In the genomic region with DNA sequence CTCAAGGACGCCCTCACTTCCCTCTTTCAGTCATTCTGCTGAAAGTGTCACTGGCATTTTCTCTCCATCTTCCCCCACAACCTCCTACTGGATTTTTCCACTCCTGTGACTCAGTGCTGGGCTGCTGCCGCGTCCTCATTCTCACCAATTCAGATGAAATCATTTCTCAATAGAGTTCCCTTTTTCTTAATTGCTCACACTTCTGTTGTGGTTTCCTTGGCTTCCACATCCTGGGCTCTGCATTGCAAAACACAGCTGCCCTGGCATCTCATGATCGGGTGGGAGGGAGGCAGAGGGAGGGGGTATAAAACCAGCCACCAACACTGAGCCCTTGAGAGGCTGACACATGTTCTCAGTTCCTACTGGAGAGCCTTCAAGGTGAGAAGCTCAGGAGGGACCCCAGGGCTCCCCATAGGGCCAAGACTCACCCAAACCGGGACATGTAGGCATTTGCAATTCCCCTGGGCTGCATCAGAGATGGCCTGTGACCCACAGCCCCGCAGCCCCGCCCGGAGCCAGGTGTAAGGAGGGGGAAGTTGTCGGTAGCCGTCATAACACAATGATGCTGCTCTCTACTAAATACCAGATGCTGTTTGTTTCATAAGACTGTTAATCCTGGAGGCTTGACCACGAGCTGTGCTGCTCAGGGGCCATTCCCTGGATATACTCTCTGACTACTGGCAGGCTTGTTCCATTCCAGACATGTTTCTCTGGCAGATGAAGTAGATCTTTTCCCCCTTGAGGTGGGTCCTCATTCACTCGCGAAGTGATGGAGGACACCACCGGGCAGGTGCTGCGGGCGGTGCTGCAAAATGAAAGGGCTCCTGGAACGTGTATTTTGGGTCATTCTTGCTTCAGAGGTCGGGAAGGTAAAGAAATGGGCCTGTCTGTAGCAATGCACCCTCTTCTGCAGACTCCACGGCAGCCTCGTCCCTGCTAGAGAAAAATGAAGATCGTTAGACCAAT, we compare ENCODE assay signal across 1 cellular context.
TF ChIP-seq lines count a peak whose summit lies in the region.

No MANE protein-coding gene starts in this region.

TF ChIP-seq in H1, 55 proteins besides CTCF, POLR2A, EP300 and RAD21:
- TF ChIP-seq SUZ12 (IDR thresholded peaks at IDR 0.05; ENCODE audit: low read length) = no peak
- TF ChIP-seq TEAD4 (IDR thresholded peaks at IDR 0.05; ENCODE audit: low read depth, low read length) = no peak
- TF ChIP-seq SIX5 (IDR thresholded peaks at IDR 0.05; ENCODE audit: low read depth, low read length) = no peak
- TF ChIP-seq TCF12 (IDR thresholded peaks at IDR 0.05; ENCODE audit: low read depth, low read length) = no peak
- TF ChIP-seq CREB1 (IDR thresholded peaks at IDR 0.05) = no peak
- no peak for TF ChIP-seq TAF7 (optimal IDR thresholded peaks at IDR 0.05; ENCODE audit: borderline replicate concordance, low read depth, low read length)
- no peak for TF ChIP-seq CHD1 (IDR thresholded peaks at IDR 0.05; ENCODE audit: low read depth, low read length)
- TF ChIP-seq JUN (IDR thresholded peaks at IDR 0.05; ENCODE audit: low read depth, low read length) = no peak
